ENCODE assay signal across 20 cellular contexts in genomic region chr6:154583546-154584188, GRCh38.
"Had no signal": no experiment of that assay in that cellular context is flagged by ENCODE, and none has a peak within 500 bp of the region (broad histone marks: within the 10 kb centered on the region; RNA-seq: fewer than 3 reads in every experiment).

No MANE protein-coding gene starts in this region.

- H3K36me3 ChIP-seq: lower lobe of right lung, ovary, right lobe of liver, stomach, thyroid gland had no signal

- H3K9me3 ChIP-seq: ovary, right lobe of liver, thyroid gland had no signal

- H3K27ac ChIP-seq: dorsolateral prefrontal cortex, lower lobe of right lung, ovary, right lobe of liver, stomach, thyroid gland had no signal

- DNase-seq: cerebellar nuclear complex; dorsolateral prefrontal cortex; effector CD4-positive, alpha-beta T cell; hypothalamus; immature natural killer cell; islet precursor cell; kidney glomerular epithelial cell; left ventricle myocardium superior; lower lobe of right lung; naive B cell; occipital lobe; ovary; right lobe of liver; stimulated activated CD4-positive, alpha-beta T cell treated with anti-CD3 and anti-CD28 coated beads, Interleukin-2, amount 100 ng/mL, for 24 hours; stimulated activated CD4-positive, alpha-beta T cell treated with anti-CD3 and anti-CD28 coated beads, Interleukin-4, amount 100 ng/mL, for 24 hours; stimulated activated naive CD4-positive, alpha-beta T cell treated with Interleukin-2 at 50 U/mL for 16 hours; stomach; thyroid gland had no signal

- H3K36me3 Mint-ChIP-seq: immature natural killer cell; stimulated activated effector memory CD8-positive, alpha-beta T cell treated with anti-CD3 and anti-CD28 coated beads, Interleukin-12 subunit alpha, Interleukin-12 subunit beta, amount 100 ng/mL, for 72 hours; type B pancreatic cell had no signal

- H3K4me1 Mint-ChIP-seq: immature natural killer cell; naive B cell; stimulated activated effector memory CD8-positive, alpha-beta T cell treated with anti-CD3 and anti-CD28 coated beads, Interleukin-12 subunit alpha, Interleukin-12 subunit beta, amount 100 ng/mL, for 72 hours had no signal

- H3K27me3 ChIP-seq: dorsolateral prefrontal cortex, ovary, right lobe of liver, stomach, thyroid gland had no signal

- H3K4me1 ChIP-seq: lower lobe of right lung, right lobe of liver, stomach, thyroid gland had no signal

- H3K4me3 ChIP-seq: dorsolateral prefrontal cortex, lower lobe of right lung, ovary, right lobe of liver, stomach, thyroid gland had no signal

- H3K27ac Mint-ChIP-seq: immature natural killer cell; naive B cell; stimulated activated effector memory CD8-positive, alpha-beta T cell treated with anti-CD3 and anti-CD28 coated beads, Interleukin-12 subunit alpha, Interleukin-12 subunit beta, amount 100 ng/mL, for 72 hours; type B pancreatic cell had no signal

- ATAC-seq: left ventricle myocardium superior; lower lobe of right lung; stimulated activated effector memory CD8-positive, alpha-beta T cell treated with anti-CD3 and anti-CD28 coated beads, Interleukin-12 subunit alpha, Interleukin-12 subunit beta, amount 100 ng/mL, for 72 hours had no signal

- H3K27me3 Mint-ChIP-seq: type B pancreatic cell had no signal

- H3K4me3 Mint-ChIP-seq: immature natural killer cell; naive B cell; stimulated activated effector memory CD8-positive, alpha-beta T cell treated with anti-CD3 and anti-CD28 coated beads, Interleukin-12 subunit alpha, Interleukin-12 subunit beta, amount 100 ng/mL, for 72 hours; type B pancreatic cell had no signal
